Comparison of ENCODE assay signal across 10 cellular contexts in genomic region chr14:55122441-55122986, GRCh38.
A peak's percentile ranks its signal among the peaks of the same experiment; 100 is the strongest.
DNase-seq lines count a peak whose midpoint lies in the region; ATAC-seq and TF ChIP-seq lines count a peak whose summit lies in the region.
"Had no signal": no experiment of that assay in that cellular context is flagged by ENCODE, and none has a peak within 500 bp of the region (broad histone marks: within the 10 kb centered on the region; RNA-seq: fewer than 3 reads in every experiment).

No MANE protein-coding gene starts in this region.

- TF ChIP-seq CTCF in AG10803 (conservative IDR thresholded peaks at IDR 0.05; ENCODE audit: low read length) (no peak), nephron (IDR thresholded peaks at IDR 0.05; ENCODE audit: unreplicated experiment in 3 of 3) (no peak)

- H3K27ac Mint-ChIP-seq in nephron: peak overlapping the region; percentile 82 to 90 (median 86)

- H3K9me3 Mint-ChIP-seq in nephron: no peaks in the 10 kb centered on the region

- peaks cover 37% of the 10 kb centered on the region for H3K4me1 Mint-ChIP-seq in nephron

- DNase-seq in AG10803 (ENCODE audit: low read depth) (peak; percentile 38), NCI-H510A (lab: John Stamatoyannopoulos, UW) (peak; percentile 54), epithelial cell of prostate (ENCODE audit: low read depth, low spot score) (no peak)
- DNase-seq in activated naive CD4-positive, alpha-beta T cell treated with Interleukin-2 at 50 U/mL for 16 hours: no peak
- DNase-seq in stimulated activated CD4-positive, alpha-beta T cell treated with anti-CD3 and anti-CD28 coated beads, Interleukin-12 subunit alpha, Interleukin-12 subunit beta, amount 100 ng/mL, for 4 hours: no peak
- DNase-seq: activated effector memory CD4-positive, alpha-beta T cell treated with Interleukin-2 at 50 U/mL for 16 hours; DND-41 had no signal

- no peaks in the 10 kb centered on the region for H3K36me3 Mint-ChIP-seq in nephron (ENCODE audit: low read depth)

- no peak for ATAC-seq in GM21619 (IDR thresholded peaks at IDR 0.05; ENCODE audit: unreplicated experiment)
- no peak for ATAC-seq in GM18502 (IDR thresholded peaks at IDR 0.05; ENCODE audit: poor library complexity, unreplicated experiment)

- H3K27ac ChIP-seq in epithelial cell of prostate: peak overlapping the region; percentile 8

- H3K27me3 Mint-ChIP-seq in nephron (ENCODE audit: low read depth): peaks cover 33% of the 10 kb centered on the region

- no peak overlapping the region for H3K4me3 ChIP-seq in AG10803 (ENCODE audit: low read length)

- peak overlapping the region in 2 of 3 experiments; percentile 30 to 37 for H3K4me3 Mint-ChIP-seq in nephron

Comparison
In these comparisons a context has a peak if more than half of its experiments do, and no peak if none do; other contexts are left out.
1. DNase-seq: peak in AG10803 (single experiment) and NCI-H510A (single experiment); none in epithelial cell of prostate (single experiment), activated naive CD4-positive, alpha-beta T cell treated with Interleukin-2 at 50 U/mL for 16 hours (single experiment) and stimulated activated CD4-positive, alpha-beta T cell treated with anti-CD3 and anti-CD28 coated beads, Interleukin-12 subunit alpha, Interleukin-12 subunit beta, amount 100 ng/mL, for 4 hours (single experiment).